ENCODE assay signal across 18 cellular contexts in the genomic region with DNA sequence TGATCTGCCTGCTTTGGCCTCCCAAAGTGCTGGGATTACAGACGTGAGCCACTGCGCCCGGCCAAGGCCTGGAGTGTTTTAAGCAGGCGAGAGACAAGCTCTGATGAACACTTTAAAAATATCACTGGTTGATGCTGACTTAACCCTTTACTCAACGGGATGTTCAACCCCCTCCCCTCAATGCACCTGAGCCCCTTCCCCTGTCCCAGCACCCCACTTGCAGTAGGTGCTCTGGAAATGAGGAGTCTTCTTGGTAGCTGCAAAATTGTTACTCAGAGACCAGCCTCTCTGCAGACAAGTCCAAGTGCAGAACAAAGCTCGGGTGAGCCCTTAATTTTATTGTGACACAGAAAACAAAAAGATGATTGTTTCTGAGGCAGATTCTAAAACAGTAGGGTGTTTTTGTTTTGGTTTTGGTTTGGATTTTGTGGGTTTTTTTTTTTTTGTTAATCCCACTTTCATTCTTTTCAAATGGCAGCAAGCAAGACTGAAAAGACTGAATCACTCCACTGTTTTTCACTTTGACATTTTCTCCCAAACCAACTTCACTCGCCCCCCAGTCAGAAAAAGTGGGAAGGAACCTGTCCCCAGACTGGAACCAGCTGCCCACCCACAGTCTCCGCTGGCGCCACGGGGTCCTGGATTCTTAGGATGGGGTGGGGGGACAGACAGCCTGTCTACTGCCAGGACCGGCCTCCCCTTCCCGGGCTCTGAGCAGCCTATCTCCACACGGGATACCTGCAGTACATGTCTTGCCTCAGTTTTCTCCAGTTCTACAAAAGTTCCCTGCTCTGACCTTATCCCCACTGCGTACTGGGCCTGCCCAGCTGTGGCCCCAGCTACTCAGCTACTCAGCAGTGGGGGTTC. TPM values are rescaled to one million over a fixed set of nuclear protein-coding genes. Genes with fewer than 3 reads are reported as not detected.
DNase-seq lines count a peak whose midpoint lies in the region; ATAC-seq and TF ChIP-seq lines count a peak whose summit lies in the region.
"Had no signal": no experiment of that assay in that cellular context is flagged by ENCODE, and none has a peak within 500 bp of the region (broad histone marks: within the 10 kb centered on the region; RNA-seq: fewer than 3 reads in every experiment).

No MANE protein-coding gene starts in this region.

- H3K4me3 ChIP-seq in MM.1S (ENCODE audit: low read length) (no peak overlapping the region), sigmoid colon (no peak overlapping the region), upper lobe of left lung (no peak overlapping the region)

- intact Hi-C loops in activated naive CD4-positive, alpha-beta T cell treated with anti-CD3 and anti-CD28 coated beads for 36 hours (cut with micrococcal nuclease): loop anchor here (1.0 kb wide), 1 partner anchor 10 kb away; no protein-coding TSS in a partner anchor
- intact Hi-C loops in sigmoid colon (cut with DNase I): no loop called here

- H3K9me3 ChIP-seq in MM.1S (replicated peaks; ENCODE audit: insufficient read depth, low read length): no peaks in the 10 kb centered on the region
- no peaks in the 10 kb centered on the region for H3K9me3 ChIP-seq in sigmoid colon
- H3K9me3 ChIP-seq in upper lobe of left lung: no peaks in the 10 kb centered on the region

- WGBS in sigmoid colon, 2 donors: 71 to 76% methylated on average over 14 of the region's 14 CpGs
- 71 to 86% methylated on average over 13 to 14 of the region's 14 CpGs for WGBS in upper lobe of left lung, 2 donors

- DNase-seq in activated naive CD4-positive, alpha-beta T cell treated with anti-CD3 and anti-CD28 coated beads for 36 hours: no peak
- DNase-seq in activated naive CD4-positive, alpha-beta T cell (lab: John Stamatoyannopoulos, UW): no peak
- DNase-seq in MM.1S (peak; percentile 35), sigmoid colon (peak; percentile 29), NCI-H526 (lab: John Stamatoyannopoulos, UW) (no peak), upper lobe of left lung (no peak), NCI-H82 (lab: John Stamatoyannopoulos, UW) (no peak)
- DNase-seq: activated CD8-positive, alpha-beta memory T cell treated with anti-CD3 and anti-CD28 coated beads for 24 hours; activated gamma-delta T cell; effector CD4-positive, alpha-beta T cell; GDM1; NCI-H1436; NCI-H345; SHP77 treated with DMSO at 0.1 percent for 48 hours; stimulated activated naive B cell treated with anti-CD40 and anti-IgM and Interleukin-4, amounts not matched to agents 10 μg/mL and 1 μg/mL and 100 μg/mL, for 72 hours had no signal

- peak overlapping the region; percentile 41 for H3K27ac Mint-ChIP-seq in activated naive CD4-positive, alpha-beta T cell treated with anti-CD3 and anti-CD28 coated beads for 36 hours
- H3K27ac Mint-ChIP-seq: stimulated activated naive B cell treated with anti-CD40 and anti-IgM and Interleukin-4, amounts not matched to agents 10 μg/mL and 1 μg/mL and 100 μg/mL, for 72 hours had no signal

- no peaks in the 10 kb centered on the region for H3K9me3 Mint-ChIP-seq in activated naive CD4-positive, alpha-beta T cell treated with anti-CD3 and anti-CD28 coated beads for 36 hours
- H3K9me3 Mint-ChIP-seq: stimulated activated naive B cell treated with anti-CD40 and anti-IgM and Interleukin-4, amounts not matched to agents 10 μg/mL and 1 μg/mL and 100 μg/mL, for 72 hours had no signal

- no peak for TF ChIP-seq CTCF in MM.1S (IDR thresholded peaks at IDR 0.05; ENCODE audit: low read length)
- TF ChIP-seq CTCF in sigmoid colon (IDR thresholded peaks at IDR 0.05): no peak
- TF ChIP-seq CTCF in upper lobe of left lung (IDR thresholded peaks at IDR 0.05): no peak

- H3K36me3 ChIP-seq in MM.1S (replicated peaks; ENCODE audit: insufficient read depth, low read length): no peaks in the 10 kb centered on the region
- H3K36me3 ChIP-seq in sigmoid colon: no peaks in the 10 kb centered on the region
- H3K36me3 ChIP-seq in upper lobe of left lung: no peaks in the 10 kb centered on the region

- H3K27me3 Mint-ChIP-seq in activated naive CD4-positive, alpha-beta T cell treated with anti-CD3 and anti-CD28 coated beads for 36 hours (ENCODE audit: low read depth): no peaks in the 10 kb centered on the region

- peak overlapping the region; percentile 68 for H3K4me2 ChIP-seq in MM.1S (ENCODE audit: low read depth, low read length)

- peak overlapping the region; percentile 62 for H2AFZ ChIP-seq in MM.1S (ENCODE audit: low read length)
- H2AFZ ChIP-seq: parathyroid adenoma had no signal

- peaks cover 14% of the 10 kb centered on the region for H3K4me1 Mint-ChIP-seq in activated naive CD4-positive, alpha-beta T cell treated with anti-CD3 and anti-CD28 coated beads for 36 hours (ENCODE audit: low read depth)

- TF ChIP-seq EP300 in sigmoid colon (IDR thresholded peaks at IDR 0.05) (no peak), upper lobe of left lung (IDR thresholded peaks at IDR 0.05) (no peak)

- peak; percentile 7 for ATAC-seq in esophagus mucosa
- ATAC-seq in upper lobe of left lung (ENCODE audit: low FRiP score in 2 of 2): no peak
- ATAC-seq: HCT116; stimulated activated naive B cell treated with anti-CD40 and anti-IgM and Interleukin-4, amounts not matched to agents 10 μg/mL and 1 μg/mL and 100 μg/mL, for 72 hours had no signal

- H3K36me3 Mint-ChIP-seq in activated naive CD4-positive, alpha-beta T cell treated with anti-CD3 and anti-CD28 coated beads for 36 hours (ENCODE audit: low read depth): no peaks in the 10 kb centered on the region
- H3K36me3 Mint-ChIP-seq: stimulated activated naive B cell treated with anti-CD40 and anti-IgM and Interleukin-4, amounts not matched to agents 10 μg/mL and 1 μg/mL and 100 μg/mL, for 72 hours had no signal

- no peaks in the 10 kb centered on the region for H3K9me2 ChIP-seq in MM.1S (replicated peaks; ENCODE audit: insufficient read depth, low read length)

- TF ChIP-seq POLR2A in sigmoid colon (IDR thresholded peaks at IDR 0.05): no peak
- no peak for TF ChIP-seq POLR2A in upper lobe of left lung (IDR thresholded peaks at IDR 0.05)

- H4K20me1 ChIP-seq in MM.1S (ENCODE audit: insufficient read depth, low read length): no peaks in the 10 kb centered on the region

- H3K27me3 ChIP-seq in MM.1S (replicated peaks; ENCODE audit: insufficient read depth, low read length) (no peaks in the 10 kb centered on the region), sigmoid colon (peaks cover 0 to 12% (median 8%) of the 10 kb centered on the region in 3 donors), upper lobe of left lung (peaks cover 0 to 3% (median 1%) of the 10 kb centered on the region in 4 donors)

- CTCF ChIA-PET in activated naive CD4-positive, alpha-beta T cell treated with anti-CD3 and anti-CD28 coated beads for 36 hours (lab: Charles Lee): interaction anchor here (0.6 to 1.2 kb wide), 3 partner anchors 127 to 149 kb away, joined by 3 read pairs; no protein-coding TSS in a partner anchor

- H3K79me2 ChIP-seq in MM.1S (ENCODE audit: low read length): no peaks in the 10 kb centered on the region
- H3K79me2 ChIP-seq: parathyroid adenoma had no signal

- H3K27ac ChIP-seq in MM.1S (ENCODE audit: low read length) (no peak overlapping the region), sigmoid colon (no peak overlapping the region), upper lobe of left lung (no peak overlapping the region)
- H3K27ac ChIP-seq: parathyroid adenoma had no signal

- H3F3A ChIP-seq in MM.1S (ENCODE audit: insufficient read depth, low read length): no peaks in the 10 kb centered on the region; the same call in 1 of the 2 replicates

- H3K4me1 ChIP-seq in MM.1S (ENCODE audit: low read length) (peaks cover 9% of the 10 kb centered on the region), sigmoid colon (peaks cover 0 to 5% (median 4%) of the 10 kb centered on the region in 4 donors), upper lobe of left lung (peaks cover 0 to 9% (median 6%) of the 10 kb centered on the region in 4 donors)
- H3K4me1 ChIP-seq: parathyroid adenoma had no signal

- H3K4me3 Mint-ChIP-seq in activated naive CD4-positive, alpha-beta T cell treated with anti-CD3 and anti-CD28 coated beads for 36 hours: no peak overlapping the region
- H3K4me3 Mint-ChIP-seq: stimulated activated naive B cell treated with anti-CD40 and anti-IgM and Interleukin-4, amounts not matched to agents 10 μg/mL and 1 μg/mL and 100 μg/mL, for 72 hours had no signal

- H3K9ac ChIP-seq in MM.1S (ENCODE audit: low read length): peak overlapping the region; percentile 3; the same call in 1 of the 2 replicates
- H3K9ac ChIP-seq: parathyroid adenoma had no signal

RNA-seq across cellular contexts. Expression of gene PLLP, which starts 5.2 kb away (rescaled TPM):
- total RNA-seq in activated naive CD4-positive, alpha-beta T cell treated with anti-CD3 and anti-CD28 coated beads for 36 hours: under 1 TPM; 0.25 to 0.41 TPM
- total RNA-seq in esophagus mucosa (9.3 TPM), sigmoid colon (1 to 10 TPM in 3 of 4 donors, under 1 TPM in 1; 0.99 to 4.7 (median 2.8) TPM), upper lobe of left lung (100 to 1,000 TPM in 4 of 6 donors, 10 to 100 TPM in 2; 38.8 to 184 (median 114) TPM)
- polyA plus RNA-seq in sigmoid colon: 10 to 100 TPM in 1 of 3 donors, 1 to 10 TPM in 2; 4.2 to 10.2 (median 8.0) TPM

RNA-seq across cellular contexts. Expression of gene ARL2BP, which starts 44.6 kb away (rescaled TPM):
- total RNA-seq in activated naive CD4-positive, alpha-beta T cell treated with anti-CD3 and anti-CD28 coated beads for 36 hours: 10 to 100 TPM; 11.0 to 11.2 TPM
- total RNA-seq in esophagus mucosa (43.4 TPM), sigmoid colon (10 to 100 TPM; 64.7 to 85.6 (median 74.4) TPM), upper lobe of left lung (10 to 100 TPM; 18.9 to 74.9 (median 54.2) TPM)
- 10 to 100 TPM; 28.6 to 39.0 (median 36.8) TPM for polyA plus RNA-seq in sigmoid colon

Comparison
In these comparisons a context has a peak if more than half of its experiments do, and no peak if none do; other contexts are left out.
1. DNase-seq: peak in MM.1S (single experiment) and sigmoid colon (single experiment); none in activated naive CD4-positive, alpha-beta T cell treated with anti-CD3 and anti-CD28 coated beads for 36 hours (single experiment), activated naive CD4-positive, alpha-beta T cell (0 of 4), NCI-H526 (0 of 2), upper lobe of left lung (0 of 2) and NCI-H82 (single experiment).